1 cellular context compared by ENCODE assay signal in genomic region chr18:74870950-74871349, GRCh38.
TF ChIP-seq lines count a peak whose summit lies in the region.

No MANE protein-coding gene starts in this region.

TF ChIP-seq in GM23338, 12 proteins besides CTCF, POLR2A, EP300 and RAD21 (continued from another document):
- TF ChIP-seq ZNF462 (CRISPR knock-in tag; IDR thresholded peaks at IDR 0.05), result no peak
